11 cellular contexts compared by ENCODE assay signal in genomic region chr1:247322849-247323586, GRCh38. TPM values are rescaled to one million over a fixed set of nuclear protein-coding genes. Genes with fewer than 3 reads are reported as not detected.
DNase-seq lines count a peak whose midpoint lies in the region; ATAC-seq and TF ChIP-seq lines count a peak whose summit lies in the region.
"Had no signal": no experiment of that assay in that cellular context is flagged by ENCODE, and none has a peak within 500 bp of the region (broad histone marks: within the 10 kb centered on the region; RNA-seq: fewer than 3 reads in every experiment).

No MANE protein-coding gene starts in this region.

- no peaks in the 10 kb centered on the region for H3K9me3 Mint-ChIP-seq in stimulated activated naive B cell treated with anti-CD40 and anti-IgM and Interleukin-4, amounts not matched to agents 10 μg/mL and 1 μg/mL and 100 μg/mL, for 72 hours

- no peaks in the 10 kb centered on the region for H3K9me3 ChIP-seq in esophagus squamous epithelium

- DNase-seq in activated T-cell treated with anti-CD3 and anti-CD28 coated beads for 4 hours (peak; percentile 9), NCI-H2171 (lab: John Stamatoyannopoulos, UW) (no peak), C1 segment of cervical spinal cord (lab: John Stamatoyannopoulos, UW) (no peak), esophagus squamous epithelium (lab: John Stamatoyannopoulos, UW) (no peak)
- no peak for DNase-seq in activated T-cell treated with anti-CD3 and anti-CD28 coated beads, Interleukin-2, amount 50 U/mL, for 1 hour
- DNase-seq in activated CD8-positive, alpha-beta memory T cell treated with anti-CD3 and anti-CD28 coated beads, Interleukin-2, amount 50 U/mL, for 48 hours: peak; percentile 61
- DNase-seq in stimulated activated naive B cell treated with anti-CD40 and anti-IgM and Interleukin-4, amounts not matched to agents 10 μg/mL and 1 μg/mL and 100 μg/mL, for 72 hours: no peak
- DNase-seq: NCI-H1694 treated with DMSO at 0.1 percent for 48 hours, PC-3 had no signal

- no peaks in the 10 kb centered on the region for H3K27me3 ChIP-seq in esophagus squamous epithelium

- H3K4me1 Mint-ChIP-seq in stimulated activated naive B cell treated with anti-CD40 and anti-IgM and Interleukin-4, amounts not matched to agents 10 μg/mL and 1 μg/mL and 100 μg/mL, for 72 hours: peaks cover 8 to 24% of the 10 kb centered on the region in 2 donors

- H3K27me3 Mint-ChIP-seq in stimulated activated naive B cell treated with anti-CD40 and anti-IgM and Interleukin-4, amounts not matched to agents 10 μg/mL and 1 μg/mL and 100 μg/mL, for 72 hours: no peaks in the 10 kb centered on the region

- TF ChIP-seq POLR2A in esophagus squamous epithelium (IDR thresholded peaks at IDR 0.05): no peak

- no peak for TF ChIP-seq CTCF in esophagus squamous epithelium (IDR thresholded peaks at IDR 0.05)

- peak overlapping the region; percentile 38 for H3K27ac Mint-ChIP-seq in stimulated activated naive B cell treated with anti-CD40 and anti-IgM and Interleukin-4, amounts not matched to agents 10 μg/mL and 1 μg/mL and 100 μg/mL, for 72 hours

- 67 to 73% methylated on average over 11 to 12 of the region's 12 CpGs for WGBS in esophagus squamous epithelium, 2 donors

- no peak overlapping the region for H3K27ac ChIP-seq in esophagus squamous epithelium
- H3K27ac ChIP-seq: HL-60 had no signal

- H3K4me3 ChIP-seq in esophagus squamous epithelium: no peak overlapping the region

- peaks cover 0 to 73% (median 0%) of the 10 kb centered on the region in 3 donors for H3K36me3 ChIP-seq in esophagus squamous epithelium

- peaks cover 48 to 75% of the 10 kb centered on the region in 2 donors for H3K36me3 Mint-ChIP-seq in stimulated activated naive B cell treated with anti-CD40 and anti-IgM and Interleukin-4, amounts not matched to agents 10 μg/mL and 1 μg/mL and 100 μg/mL, for 72 hours

- no peak overlapping the region for H3K4me3 Mint-ChIP-seq in stimulated activated naive B cell treated with anti-CD40 and anti-IgM and Interleukin-4, amounts not matched to agents 10 μg/mL and 1 μg/mL and 100 μg/mL, for 72 hours

- intact Hi-C loops in esophagus squamous epithelium (cut with DNase I): no loop called here

- peak; percentile 56 for ATAC-seq in HG02938 (IDR thresholded peaks at IDR 0.05; ENCODE audit: unreplicated experiment)
- ATAC-seq in stimulated activated naive B cell treated with anti-CD40 and anti-IgM and Interleukin-4, amounts not matched to agents 10 μg/mL and 1 μg/mL and 100 μg/mL, for 72 hours (replicated peaks): peak in 1 of 2 donors; percentile 68
- ATAC-seq: PC-3 had no signal

- no peaks in the 10 kb centered on the region for H3K4me1 ChIP-seq in esophagus squamous epithelium

RNA-seq across cellular contexts. Expression of gene ZNF496, which starts 8.6 kb away (rescaled TPM):
- total RNA-seq in esophagus squamous epithelium: 10 to 100 TPM in 1 of 4 donors, 1 to 10 TPM in 3; 8.9 to 21.2 (median 9.5) TPM

Comparison
In these comparisons a context has a peak if more than half of its experiments do, and no peak if none do; other contexts are left out.
1. DNase-seq: peak in activated T-cell treated with anti-CD3 and anti-CD28 coated beads for 4 hours (single experiment) and activated CD8-positive, alpha-beta memory T cell treated with anti-CD3 and anti-CD28 coated beads, Interleukin-2, amount 50 U/mL, for 48 hours (single experiment); none in activated T-cell treated with anti-CD3 and anti-CD28 coated beads, Interleukin-2, amount 50 U/mL, for 1 hour (single experiment), stimulated activated naive B cell treated with anti-CD40 and anti-IgM and Interleukin-4, amounts not matched to agents 10 μg/mL and 1 μg/mL and 100 μg/mL, for 72 hours (single experiment), NCI-H2171 (single experiment), C1 segment of cervical spinal cord (0 of 14) and esophagus squamous epithelium (single experiment).